Comparison of ENCODE assay signal across 14 cellular contexts in genomic region chr6:56714273-56714672, GRCh38.
DNase-seq lines count a peak whose midpoint lies in the region; ATAC-seq, FAIRE-seq and TF ChIP-seq lines count a peak whose summit lies in the region.
"Had no signal": no experiment of that assay in that cellular context is flagged by ENCODE, and none has a peak within 500 bp of the region (broad histone marks: within the 10 kb centered on the region; RNA-seq: fewer than 3 reads in every experiment).

No MANE protein-coding gene starts in this region.

- DNase-seq in HCEC 1CT (peak; percentile 29), WERI-Rb-1 (no peak), left ventricle myocardium superior (no peak), thoracic aorta (ENCODE audit: low spot score) (no peak), H54 (ENCODE audit: insufficient read length, low spot score) (no peak), NCI-H1694 (lab: John Stamatoyannopoulos, UW) (no peak)
- DNase-seq in stimulated activated naive CD8-positive, alpha-beta T cell treated with anti-CD3 and anti-CD28 coated beads, Interleukin-15, Interleukin-2, amounts not matched to agents 100 U/mL and 50 U/mL, for 24 hours, result no peak
- DNase-seq: activated CD4-positive, alpha-beta T cell treated with anti-CD3 and anti-CD28 coated beads, Interleukin-2, amount 50 U/mL, for 4 hours; DMS79 treated with DMSO at 0.1 percent for 48 hours; NCI-H748 treated with DMSO at 0.1 percent for 48 hours; stimulated activated CD4-positive, alpha-beta T cell treated with anti-CD3 and anti-CD28 coated beads, Interleukin-2, amount 100 ng/mL, for 24 hours had no signal

- H3K4me1 ChIP-seq in thoracic aorta (ENCODE audit: control insufficient read depth in 1 of 2, low read depth in 2 of 2), result peaks cover 25 to 32% of the 10 kb centered on the region in 2 donors

- H3K36me3 ChIP-seq in WERI-Rb-1 (no peaks in the 10 kb centered on the region; the same call in 1 of the 2 replicates), thoracic aorta (no peaks in the 10 kb centered on the region)
- H3K36me3 ChIP-seq: HAP-1, neural progenitor cell had no signal

- peaks cover 4% of the 10 kb centered on the region for H3K9me3 ChIP-seq in WERI-Rb-1 (ENCODE audit: severe bottlenecking)
- no peaks in the 10 kb centered on the region for H3K9me3 ChIP-seq in thoracic aorta
- H3K9me3 ChIP-seq: HAP-1 had no signal

- TF ChIP-seq CTCF in WERI-Rb-1 (IDR thresholded peaks at IDR 0.05; ENCODE audit: low read depth, low read length), result no peak
- no peak for TF ChIP-seq CTCF in thoracic aorta (IDR thresholded peaks at IDR 0.05)

- intact Hi-C loops in left ventricle myocardium superior (cut with micrococcal nuclease), result loop anchor here (5.0 kb wide), 2 partner anchors 43 to 128 kb away; no protein-coding TSS in a partner anchor

- H3K27me3 ChIP-seq in WERI-Rb-1 (ENCODE audit: insufficient read depth, low read depth, severe bottlenecking) (no peaks in the 10 kb centered on the region), thoracic aorta (replicated peaks; ENCODE audit: insufficient read depth) (no peaks in the 10 kb centered on the region)
- H3K27me3 ChIP-seq: neural progenitor cell had no signal

- no peak for TF ChIP-seq POLR2A in H54 (IDR thresholded peaks at IDR 0.05; ENCODE audit: low read depth, low read length)

- no peak for FAIRE-seq in H54 (lab: Jason Lieb, UNC)

- peak; percentile 59 for ATAC-seq in left ventricle myocardium superior
- no peak for ATAC-seq in thoracic aorta (ENCODE audit: insufficient number of reproducible peaks, low FRiP score, low read depth)
- no peak for ATAC-seq in stimulated activated naive CD8-positive, alpha-beta T cell treated with anti-CD3 and anti-CD28 coated beads, Interleukin-15, Interleukin-2, amounts not matched to agents 100 U/mL and 50 U/mL, for 24 hours
- ATAC-seq: activated naive CD4-positive, alpha-beta T cell treated with anti-CD3 and anti-CD28 coated beads, Interleukin-2, amount 50 U/mL, for 72 hours had no signal

- H3K4me3 ChIP-seq in WERI-Rb-1 (ENCODE audit: low read depth, low read length) (no peak overlapping the region), thoracic aorta (no peak overlapping the region)
- H3K4me3 ChIP-seq: HAP-1, neural progenitor cell had no signal

- H3K27ac ChIP-seq in WERI-Rb-1 (peak overlapping the region; percentile 84), thoracic aorta (peak overlapping the region; percentile 35 to 59)
